In the genomic region with DNA sequence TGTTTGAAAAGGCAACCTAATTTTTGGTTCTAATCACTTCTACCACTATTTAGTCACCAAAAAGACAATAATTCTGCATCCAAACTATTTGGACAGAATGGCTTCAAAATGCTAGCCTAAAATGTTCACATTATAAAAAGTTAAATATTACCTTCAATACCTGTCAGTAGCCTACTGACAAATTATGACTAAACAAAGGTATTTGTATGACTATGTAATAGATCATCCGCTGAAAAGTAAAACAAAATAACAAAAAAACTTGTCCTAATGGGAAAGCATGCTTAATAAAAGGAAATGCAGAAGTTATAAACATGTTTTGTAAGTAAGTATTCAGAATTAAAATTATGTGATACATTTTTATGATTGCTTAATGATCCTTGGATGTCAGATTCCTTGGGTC, we compare ENCODE assay signal across 23 cellular contexts. TPM values are rescaled to one million over a fixed set of nuclear protein-coding genes. Genes with fewer than 3 reads are reported as not detected.
"Had no signal": no experiment of that assay in that cellular context is flagged by ENCODE, and none has a peak within 500 bp of the region (broad histone marks: within the 10 kb centered on the region; RNA-seq: fewer than 3 reads in every experiment).

No MANE protein-coding gene starts in this region.

- H3K4me3 ChIP-seq: MG63, SJSA1, SK-N-MC had no signal

- ATAC-seq: HepG2, Panc1 had no signal

- H3K27me3 ChIP-seq: MG63, SJSA1 had no signal

- H3K4me1 ChIP-seq: SJSA1 had no signal

- FAIRE-seq: HepG2 had no signal

- DNase-seq: IMR-90, Karpas-422, KG1, MG63, NCI-H1092 treated with DMSO at 0.1 percent for 48 hours, NCI-H1436, NCI-H187, NCI-H2029, NCI-H2081 treated with DMSO at 0.1 percent for 48 hours, NCI-H2171, NCI-H226, NCI-H446, NCI-H510A, NCI-H524 treated with DMSO at 0.1 percent for 48 hours, NCI-H69, NCI-H774, Right ventricle myocardium superior, SIG-M5 had no signal

- H3K36me3 ChIP-seq: MG63, SJSA1 had no signal

- H3K27ac ChIP-seq: SJSA1, SK-N-MC had no signal

- H3K9me3 ChIP-seq: MG63, SJSA1 had no signal

RNA-seq across cellular contexts. Expression of gene CD36, which starts 36.6 kb away (rescaled TPM):
- total RNA-seq: HT1080 had no signal
